In the genomic region with DNA sequence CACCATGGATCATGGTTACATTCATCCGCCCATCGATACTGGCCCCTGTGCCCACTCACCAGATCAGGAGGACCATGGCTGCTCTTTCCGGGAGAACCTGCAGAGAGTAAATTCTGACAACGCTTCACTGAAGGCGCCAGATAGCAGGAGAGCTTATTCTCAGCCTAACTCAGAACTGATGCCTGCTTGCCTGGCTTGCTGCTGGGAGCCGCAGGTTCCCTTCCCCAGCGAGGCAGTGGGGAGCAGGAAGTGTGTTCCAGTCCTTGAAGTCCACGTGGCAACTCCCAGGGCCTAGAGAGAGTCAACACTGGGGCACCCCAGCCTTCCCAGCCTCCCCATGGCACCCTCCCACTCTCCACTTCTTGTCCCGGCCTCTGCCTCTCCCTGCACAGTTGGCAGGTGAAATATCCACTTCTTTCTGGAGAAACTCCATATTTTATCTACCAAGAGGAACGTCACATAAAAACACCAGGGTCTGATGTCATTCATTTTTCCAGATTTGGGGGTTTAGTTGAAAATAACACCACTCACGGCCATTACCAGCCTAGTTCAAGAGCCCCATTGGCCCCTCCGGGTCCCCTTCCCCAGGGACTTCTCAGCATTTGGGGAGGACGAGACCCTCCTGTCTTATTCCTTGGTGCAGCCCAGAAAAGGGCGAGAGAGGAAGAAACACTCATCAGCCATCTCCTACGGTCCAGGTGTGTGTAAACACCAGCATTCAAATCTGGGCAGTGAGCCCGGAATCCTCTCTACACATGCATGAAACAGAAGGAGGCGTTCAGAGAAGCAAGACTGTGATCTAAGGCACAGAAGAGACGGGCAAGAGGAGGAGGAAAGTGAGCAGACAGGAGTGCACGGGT, we compare ENCODE assay signal across 1 cellular context.
A peak's percentile ranks its signal among the peaks of the same experiment; 100 is the strongest.
TF ChIP-seq lines count a peak whose summit lies in the region.

No MANE protein-coding gene starts in this region.

TF ChIP-seq in IMR-90, 13 proteins besides CTCF, POLR2A, EP300 and RAD21:
- no peak for TF ChIP-seq RCOR1 (IDR thresholded peaks at IDR 0.05; ENCODE audit: insufficient replicate concordance, low read length)
- TF ChIP-seq MXI1 (IDR thresholded peaks at IDR 0.05; ENCODE audit: borderline replicate concordance, low read depth, low read length) = 0 out of 2 replicates have a peak, but pooled peaks have one; percentile 27
